Comparison of ENCODE assay signal across 39 cellular contexts in the genomic region with DNA sequence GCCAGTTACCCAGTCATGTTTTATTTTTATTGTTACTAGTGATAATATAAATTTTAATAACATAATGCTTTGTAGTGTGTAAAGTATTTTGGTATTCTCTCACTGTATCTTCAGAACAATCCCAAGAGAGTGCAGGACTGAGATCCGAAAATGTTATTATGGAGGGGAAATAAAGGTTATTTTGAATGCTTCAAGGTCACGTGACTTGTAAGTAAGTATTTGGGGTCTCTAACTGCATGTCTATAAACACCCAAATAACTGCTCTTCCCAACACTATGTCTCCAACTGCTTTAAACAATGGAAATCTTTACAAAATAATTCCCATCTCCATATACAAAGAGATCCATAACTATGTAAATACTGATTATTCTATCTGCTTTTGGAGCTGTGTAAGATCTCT.
"Had no signal": no experiment of that assay in that cellular context is flagged by ENCODE, and none has a peak within 500 bp of the region (broad histone marks: within the 10 kb centered on the region; RNA-seq: fewer than 3 reads in every experiment).

No MANE protein-coding gene starts in this region.

- H3K27me3 ChIP-seq: adrenal gland, ascending aorta, body of pancreas, brain microvascular endothelial cell, breast epithelium, cardiac muscle cell had no signal

- H3K4me3 Mint-ChIP-seq: activated naive CD4-positive, alpha-beta T cell treated with anti-CD3 and anti-CD28 coated beads for 36 hours; activated naive CD4-positive, alpha-beta T cell treated with anti-CD3 and anti-CD28 coated beads, Interleukin-2, amount 10 ng/mL, durations not matched to agents 7 days and 5 days; activated naive CD4-positive, alpha-beta T cell treated with anti-CD3 and anti-CD28 coated beads, Interleukin-2, amount 50 U/mL, for 24 hours; activated naive CD8-positive, alpha-beta T cell; activated naive CD8-positive, alpha-beta T cell treated with anti-CD3 and anti-CD28 coated beads for 36 hours; activated naive CD8-positive, alpha-beta T cell treated with anti-CD3 and anti-CD28 coated beads, Interleukin-2, amount 10 ng/mL, durations not matched to agents 7 days and 5 days; activated naive CD8-positive, alpha-beta T cell treated with anti-CD3 and anti-CD28 coated beads, Interleukin-2, amount 50 U/mL, for 24 hours; activated T-cell treated with anti-CD3 and anti-CD28 coated beads, Interleukin-2, amount 50 U/mL, for 24 hours; activated T-cell treated with anti-CD3 and anti-CD28 coated beads, Interleukin-2, amount 50 U/mL, for 4 hours; activated T-cell treated with anti-CD3 and anti-CD28 coated beads, Interleukin-2, amount 50 U/mL, for 72 hours; activated T-helper 1 cell treated with anti-CD3 and anti-CD28 coated beads, Interleukin-12 subunit alpha, Interleukin-12 subunit beta, Interleukin-2, Interleukin-4 antibody, amounts not matched to agents 30 ng/mL and 10 ng/mL and 1 ng/mL, durations not matched to agents 14 hours and 24 hours and 36 hours; activated T-helper 17 cell treated with anti-CD3 and anti-CD28 coated beads, Interleukin-2, amount 50 U/mL, for 72 hours; central memory CD8-positive, alpha-beta T cell had no signal

- H3K27ac Mint-ChIP-seq: activated naive CD4-positive, alpha-beta T cell treated with anti-CD3 and anti-CD28 coated beads for 36 hours; activated naive CD4-positive, alpha-beta T cell treated with anti-CD3 and anti-CD28 coated beads, Interleukin-2, amount 10 ng/mL, durations not matched to agents 7 days and 5 days; activated naive CD4-positive, alpha-beta T cell treated with anti-CD3 and anti-CD28 coated beads, Interleukin-2, amount 50 U/mL, for 24 hours; activated naive CD4-positive, alpha-beta T cell treated with anti-CD3 and anti-CD28 coated beads, Interleukin-2, amount 50 U/mL, for 72 hours; activated naive CD8-positive, alpha-beta T cell; activated naive CD8-positive, alpha-beta T cell treated with anti-CD3 and anti-CD28 coated beads for 36 hours; activated naive CD8-positive, alpha-beta T cell treated with anti-CD3 and anti-CD28 coated beads, Interleukin-2, amount 10 ng/mL, durations not matched to agents 7 days and 5 days; activated naive CD8-positive, alpha-beta T cell treated with anti-CD3 and anti-CD28 coated beads, Interleukin-2, amount 50 U/mL, for 24 hours; activated T-cell treated with anti-CD3 and anti-CD28 coated beads, Interleukin-2, amount 50 U/mL, for 24 hours; activated T-cell treated with anti-CD3 and anti-CD28 coated beads, Interleukin-2, amount 50 U/mL, for 72 hours; activated T-helper 1 cell treated with anti-CD3 and anti-CD28 coated beads, Interleukin-12 subunit alpha, Interleukin-12 subunit beta, Interleukin-2, Interleukin-4 antibody, amounts not matched to agents 30 ng/mL and 10 ng/mL and 1 ng/mL, durations not matched to agents 14 hours and 24 hours and 36 hours; activated T-helper 17 cell treated with anti-CD3 and anti-CD28 coated beads, Interleukin-2, amount 50 U/mL, for 72 hours; activated T-helper 2 cell treated with anti-CD3 and anti-CD28 coated beads, Interferon-gamma antibody, Interleukin-2, Interleukin-4, amounts not matched to agents 10 μg/mL and 5 μg/mL and 100 μg/mL, durations not matched to agents 14 hours and 24 hours and 36 hours had no signal

- H3K27me3 Mint-ChIP-seq: activated naive CD4-positive, alpha-beta T cell treated with anti-CD3 and anti-CD28 coated beads, Interleukin-2, amount 10 ng/mL, durations not matched to agents 7 days and 5 days; activated naive CD8-positive, alpha-beta T cell; activated naive CD8-positive, alpha-beta T cell treated with anti-CD3 and anti-CD28 coated beads for 36 hours; activated naive CD8-positive, alpha-beta T cell treated with anti-CD3 and anti-CD28 coated beads, Interleukin-2, amount 10 ng/mL, durations not matched to agents 7 days and 5 days; activated naive CD8-positive, alpha-beta T cell treated with anti-CD3 and anti-CD28 coated beads, Interleukin-2, amount 50 U/mL, for 24 hours; activated T-cell treated with anti-CD3 and anti-CD28 coated beads, Interleukin-2, amount 50 U/mL, for 24 hours; activated T-helper 17 cell treated with anti-CD3 and anti-CD28 coated beads, Interleukin-2, amount 50 U/mL, for 72 hours; central memory CD8-positive, alpha-beta T cell had no signal

- H3K36me3 Mint-ChIP-seq: activated naive CD4-positive, alpha-beta T cell treated with anti-CD3 and anti-CD28 coated beads, Interleukin-2, amount 10 ng/mL, durations not matched to agents 7 days and 5 days; activated naive CD4-positive, alpha-beta T cell treated with anti-CD3 and anti-CD28 coated beads, Interleukin-2, amount 50 U/mL, for 24 hours; activated naive CD4-positive, alpha-beta T cell treated with anti-CD3 and anti-CD28 coated beads, Interleukin-2, amount 50 U/mL, for 72 hours; activated naive CD8-positive, alpha-beta T cell; activated naive CD8-positive, alpha-beta T cell treated with anti-CD3 and anti-CD28 coated beads for 36 hours; activated naive CD8-positive, alpha-beta T cell treated with anti-CD3 and anti-CD28 coated beads, Interleukin-2, amount 10 ng/mL, durations not matched to agents 7 days and 5 days had no signal

- H3K27ac ChIP-seq: adrenal gland, ascending aorta, body of pancreas, brain microvascular endothelial cell, breast epithelium, cardiac muscle cell had no signal

- H3K36me3 ChIP-seq: adrenal gland, ascending aorta, brain microvascular endothelial cell, breast epithelium, cardiac muscle cell had no signal

- H3K4me1 Mint-ChIP-seq: activated naive CD4-positive, alpha-beta T cell treated with anti-CD3 and anti-CD28 coated beads, Interleukin-2, amount 10 ng/mL, durations not matched to agents 7 days and 5 days; activated naive CD4-positive, alpha-beta T cell treated with anti-CD3 and anti-CD28 coated beads, Interleukin-2, amount 50 U/mL, for 24 hours; activated naive CD8-positive, alpha-beta T cell treated with anti-CD3 and anti-CD28 coated beads for 36 hours; activated naive CD8-positive, alpha-beta T cell treated with anti-CD3 and anti-CD28 coated beads, Interleukin-2, amount 10 ng/mL, durations not matched to agents 7 days and 5 days; activated naive CD8-positive, alpha-beta T cell treated with anti-CD3 and anti-CD28 coated beads, Interleukin-2, amount 50 U/mL, for 24 hours; activated T-helper 17 cell treated with anti-CD3 and anti-CD28 coated beads, Interleukin-2, amount 50 U/mL, for 72 hours; central memory CD8-positive, alpha-beta T cell had no signal

- H3K9me3 Mint-ChIP-seq: activated naive CD4-positive, alpha-beta T cell treated with anti-CD3 and anti-CD28 coated beads for 36 hours; activated naive CD4-positive, alpha-beta T cell treated with anti-CD3 and anti-CD28 coated beads, Interleukin-2, amount 10 ng/mL, durations not matched to agents 7 days and 5 days; activated naive CD4-positive, alpha-beta T cell treated with anti-CD3 and anti-CD28 coated beads, Interleukin-2, amount 50 U/mL, for 24 hours; activated naive CD4-positive, alpha-beta T cell treated with anti-CD3 and anti-CD28 coated beads, Interleukin-2, amount 50 U/mL, for 72 hours; activated naive CD8-positive, alpha-beta T cell treated with anti-CD3 and anti-CD28 coated beads for 36 hours; activated naive CD8-positive, alpha-beta T cell treated with anti-CD3 and anti-CD28 coated beads, Interleukin-2, amount 10 ng/mL, durations not matched to agents 7 days and 5 days; activated naive CD8-positive, alpha-beta T cell treated with anti-CD3 and anti-CD28 coated beads, Interleukin-2, amount 50 U/mL, for 24 hours; activated T-cell treated with anti-CD3 and anti-CD28 coated beads, Interleukin-2, amount 50 U/mL, for 24 hours; activated T-cell treated with anti-CD3 and anti-CD28 coated beads, Interleukin-2, amount 50 U/mL, for 4 hours; activated T-cell treated with anti-CD3 and anti-CD28 coated beads, Interleukin-2, amount 50 U/mL, for 72 hours; activated T-helper 1 cell treated with anti-CD3 and anti-CD28 coated beads, Interleukin-12 subunit alpha, Interleukin-12 subunit beta, Interleukin-2, Interleukin-4 antibody, amounts not matched to agents 30 ng/mL and 10 ng/mL and 1 ng/mL, durations not matched to agents 14 hours and 24 hours and 36 hours; activated T-helper 17 cell treated with anti-CD3 and anti-CD28 coated beads, Interleukin-2, amount 50 U/mL, for 72 hours; activated T-helper 2 cell treated with anti-CD3 and anti-CD28 coated beads, Interferon-gamma antibody, Interleukin-2, Interleukin-4, amounts not matched to agents 10 μg/mL and 5 μg/mL and 100 μg/mL, durations not matched to agents 14 hours and 24 hours and 36 hours; central memory CD8-positive, alpha-beta T cell had no signal

- H3K4me3 ChIP-seq: adrenal gland, ascending aorta, body of pancreas, breast epithelium, cardiac muscle cell had no signal

- H3K4me1 ChIP-seq: adrenal gland, ascending aorta, body of pancreas, breast epithelium had no signal

- DNase-seq: activated effector memory CD4-positive, alpha-beta T cell treated with anti-CD3 and anti-CD28 coated beads, Interleukin-2, amount 50 U/mL, for 16 hours; activated effector memory CD4-positive, alpha-beta T cell treated with Interleukin-2 at 50 U/mL for 16 hours; activated gamma-delta T cell; activated gamma-delta T cell treated with Interleukin-2 at 50 U/mL for 16 hours; activated naive CD4-positive, alpha-beta T cell; activated naive CD4-positive, alpha-beta T cell treated with anti-CD3 and anti-CD28 coated beads for 36 hours; activated naive CD4-positive, alpha-beta T cell treated with anti-CD3 and anti-CD28 coated beads, Interleukin-2, amount 10 ng/mL, durations not matched to agents 7 days and 5 days; activated naive CD4-positive, alpha-beta T cell treated with anti-CD3 and anti-CD28 coated beads, Interleukin-2, amount 50 U/mL, for 16 hours; activated naive CD4-positive, alpha-beta T cell treated with Interleukin-2 at 50 U/mL for 16 hours; activated naive CD8-positive, alpha-beta T cell treated with anti-CD3 and anti-CD28 coated beads for 36 hours; activated naive CD8-positive, alpha-beta T cell treated with anti-CD3 and anti-CD28 coated beads, Interleukin-2, amount 10 ng/mL, durations not matched to agents 7 days and 5 days; activated naive CD8-positive, alpha-beta T cell treated with anti-CD3 and anti-CD28 coated beads, Interleukin-2, amount 50 U/mL, for 24 hours; activated T-cell treated with anti-CD3 and anti-CD28 coated beads, Interleukin-2, amount 50 U/mL, for 1 hour; activated T-cell treated with anti-CD3 and anti-CD28 coated beads, Interleukin-2, amount 50 U/mL, for 24 hours; activated T-cell treated with anti-CD3 and anti-CD28 coated beads, Interleukin-2, amount 50 U/mL, for 4 hours; activated T-cell treated with anti-CD3 and anti-CD28 coated beads, Interleukin-2, amount 50 U/mL, for 48 hours; activated T-cell treated with anti-CD3 and anti-CD28 coated beads, Interleukin-2, amount 50 U/mL, for 72 hours; adrenal gland; amniotic stem cell; amygdala; anterior cingulate cortex; aorta; body of pancreas; brain microvascular endothelial cell; caudate nucleus; central memory CD4-positive, alpha-beta T cell; cerebellar nuclear complex had no signal

- ATAC-seq: activated naive CD4-positive, alpha-beta T cell treated with anti-CD3 and anti-CD28 coated beads, Interleukin-2, amount 50 U/mL, for 72 hours; activated naive CD8-positive, alpha-beta T cell treated with anti-CD3 and anti-CD28 coated beads, Interleukin-2, amount 50 U/mL, for 24 hours; activated T-cell treated with anti-CD3 and anti-CD28 coated beads, Interleukin-2, amount 50 U/mL, for 4 hours; activated T-cell treated with anti-CD3 and anti-CD28 coated beads, Interleukin-2, amount 50 U/mL, for 72 hours; activated T-helper 17 cell treated with anti-CD3 and anti-CD28 coated beads, Interleukin-2, amount 50 U/mL, for 72 hours; body of pancreas had no signal

- H3K9me3 ChIP-seq: adrenal gland, ascending aorta, body of pancreas, breast epithelium had no signal

- FAIRE-seq: astrocyte, bronchial epithelial cell had no signal
